Comparison of ENCODE assay signal across 8 cellular contexts in the genomic region with DNA sequence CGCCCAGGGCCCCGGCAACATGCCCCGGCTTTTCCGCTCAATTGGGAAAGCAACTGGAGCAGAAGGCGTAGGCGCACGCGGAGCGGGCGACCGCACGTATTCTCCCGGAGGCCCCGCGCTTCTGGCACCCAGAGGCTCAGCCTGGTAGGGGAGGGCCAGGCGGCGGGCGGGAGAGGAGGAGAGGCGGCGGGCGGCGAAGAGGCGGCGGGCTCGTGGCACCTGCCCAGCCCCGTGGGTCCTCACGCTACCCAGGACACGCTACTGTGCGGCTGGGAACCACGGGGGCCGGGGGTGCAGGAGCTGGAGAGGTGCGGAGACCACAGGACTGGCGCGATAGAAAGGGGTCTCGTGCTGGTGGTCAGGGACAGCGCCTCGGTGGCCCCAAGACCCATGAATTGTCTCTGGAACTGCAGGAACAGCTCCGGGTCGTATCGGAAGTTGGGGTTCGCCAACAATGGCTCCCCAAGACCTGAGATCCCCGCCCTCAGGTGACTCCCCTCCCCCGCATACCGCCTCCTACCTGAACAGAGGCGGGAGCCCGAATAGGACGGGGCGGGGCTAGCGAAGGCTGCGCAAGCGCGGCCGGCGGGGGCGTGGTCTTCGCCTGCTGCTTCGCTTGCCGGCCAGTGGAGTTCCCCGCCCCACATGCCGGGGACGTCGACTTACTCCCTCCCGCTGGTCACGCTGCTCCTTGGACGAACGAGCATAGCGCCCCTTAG. TPM values are rescaled to one million over a fixed set of nuclear protein-coding genes. Genes with fewer than 3 reads are reported as not detected.
DNase-seq lines count a peak whose midpoint lies in the region; ATAC-seq, FAIRE-seq and TF ChIP-seq lines count a peak whose summit lies in the region.

SLC37A4 (minus strand) TSS at position 549 of the 719 bp plus-strand sequence.

- H3K9me3 ChIP-seq in OCI-LY7 (ENCODE audit: low read length) (no peaks in the 10 kb centered on the region), endothelial cell of umbilical vein (replicated peaks; ENCODE audit: control insufficient read depth, insufficient read depth, low read length) (no peaks in the 10 kb centered on the region)

- H3K4me2 ChIP-seq in OCI-LY7 (ENCODE audit: low read length) (peak within 1 kb of the TSS; percentile 89), endothelial cell of umbilical vein (ENCODE audit: insufficient read depth, low read length) (peak within 1 kb of the TSS; percentile 65)

- CTCF ChIA-PET in OCI-LY7 (lab: Charles Lee; ENCODE audit: unreplicated experiment), result no interaction called here
- CTCF ChIA-PET in endothelial cell of umbilical vein (lab: Charles Lee), result interaction anchor here (2.2 kb wide), 1 partner anchor 11 kb away, joined by 11 read pairs; the partner anchor contains the start of genes RPS25 and TRAPPC4

- peaks cover 6% of the 10 kb centered on the region; the same call in 1 of the 2 replicates for H3K36me3 ChIP-seq in OCI-LY7 (ENCODE audit: insufficient read depth, low read length)
- peaks cover 0 to 6% of the 10 kb centered on the region in 2 experiments for H3K36me3 ChIP-seq in endothelial cell of umbilical vein (ENCODE audit: control insufficient read depth in 2 of 2, extremely low read depth in 1 of 2, insufficient read depth in 2 of 2, low read length in 2 of 2)

- H3K9ac ChIP-seq in endothelial cell of umbilical vein (replicated peaks; ENCODE audit: extremely low read depth, insufficient read depth, low read length), result peak within 1 kb of the TSS; percentile 31

- no peaks in the 10 kb centered on the region for H4K20me1 ChIP-seq in OCI-LY7 (ENCODE audit: insufficient read depth, low read length)
- H4K20me1 ChIP-seq in endothelial cell of umbilical vein (replicated peaks; ENCODE audit: control insufficient read depth, extremely low read depth, insufficient read depth, low read length), result no peaks in the 10 kb centered on the region

- dilution Hi-C loops in endothelial cell of umbilical vein (cut with MboI; ENCODE audit: extremely low pct_ligation_motif_present, low sequenced_read_pairs), result no loop called here

- TF ChIP-seq POLR2A in endothelial cell of umbilical vein (IDR thresholded peaks at IDR 0.05; ENCODE audit: low read depth, low read length), result peak; percentile 65

- TF ChIP-seq CTCF in D721Med (IDR thresholded peaks at IDR 0.05; ENCODE audit: insufficient read depth, missing control alignments) (peak; percentile 79), OCI-LY7 (conservative IDR thresholded peaks at IDR 0.05; ENCODE audit: low read length) (no peak), endothelial cell of umbilical vein (IDR thresholded peaks at IDR 0.05; ENCODE audit: extremely low read depth in 1 of 2, insufficient read depth in 1 of 2, low read depth in 1 of 2, low read length in 2 of 2) (peak in 1 of 2 donors; percentile 93)

- no peaks in the 10 kb centered on the region for H3K9me1 ChIP-seq in endothelial cell of umbilical vein (replicated peaks; ENCODE audit: control insufficient read depth, extremely low read depth, insufficient read depth, low read length)

- peak; percentile 73 for ATAC-seq in GM21526 (IDR thresholded peaks at IDR 0.05; ENCODE audit: low FRiP score, unreplicated experiment)

- H3K27me3 ChIP-seq in endothelial cell of umbilical vein (ENCODE audit: control insufficient read depth in 2 of 2, insufficient read depth in 2 of 2, low read length in 2 of 2), result no peaks in the 10 kb centered on the region

- no peaks in the 10 kb centered on the region for H3K9me2 ChIP-seq in OCI-LY7 (ENCODE audit: insufficient read depth, low read length)

- H3K4me3 ChIP-seq in OCI-LY7 (ENCODE audit: low read depth, low read length, poor library complexity, severe bottlenecking) (peak within 1 kb of the TSS; percentile 80), endothelial cell of umbilical vein (replicated peaks in 1 of 3; ENCODE audit: insufficient read depth in 1 of 3, low read depth in 1 of 3, low read length in 3 of 3) (peak within 1 kb of the TSS; percentile 55 to 86 (median 60))

- DNase-seq in D721Med (ENCODE audit: insufficient read length, low spot score) (peak; percentile 96), HuH-7.5 (ENCODE audit: low spot score) (peak; percentile 87), OCI-LY7 (ENCODE audit: low spot score) (peak; percentile 99), activated T-cell treated with anti-CD3 and anti-CD28 coated beads for 1 hour (ENCODE audit: low read depth) (peak; percentile 99), endothelial cell of umbilical vein (ENCODE audit: low read depth, low spot score) (peak; percentile 98), midbrain (lab: John Stamatoyannopoulos, UW) (peak; percentile 98)
- peak; percentile 98 to 99 for DNase-seq in stimulated activated CD8-positive, alpha-beta memory T cell treated with anti-CD3 and anti-CD28 coated beads, Interleukin-2, amount 100 ng/mL, for 1 hour (ENCODE audit: low read depth in 2 of 2)

- no TSS peak for BruUV-seq in OCI-LY7 (replicated peaks; lab: Mats Ljungman, UMichigan)
- BruUV-seq in endothelial cell of umbilical vein (replicated peaks; lab: Mats Ljungman, UMichigan), result TSS peak; percentile 31

- H3K79me2 ChIP-seq in OCI-LY7 (ENCODE audit: insufficient read depth, low read depth, low read length) (no peaks in the 10 kb centered on the region), endothelial cell of umbilical vein (ENCODE audit: control insufficient read depth, insufficient read depth, low read length) (no peaks in the 10 kb centered on the region)

- FAIRE-seq in D721Med (lab: Jason Lieb, UNC) (no peak), endothelial cell of umbilical vein (lab: Jason Lieb, UNC) (peak; percentile 98)

- H3K4me1 ChIP-seq in OCI-LY7 (ENCODE audit: insufficient read depth, low read length, poor library complexity, severe bottlenecking), result peaks cover 21% of the 10 kb centered on the region
- H3K4me1 ChIP-seq in endothelial cell of umbilical vein (ENCODE audit: control insufficient read depth, extremely low read depth, insufficient read depth, low read length), result peaks cover 5% of the 10 kb centered on the region

- intact Hi-C loops in OCI-LY7 (cut with micrococcal nuclease; ENCODE audit: unreplicated experiment) (loop anchor here (1.0 kb wide), 1 partner anchor 27 kb away; the partner anchor contains the start of gene HYOU1), endothelial cell of umbilical vein (cut with micrococcal nuclease) (loop anchor here (1.0 kb wide), 2 partner anchors 12 to 27 kb away; partner anchors contain the start of genes HYOU1, RPS25 and TRAPPC4)

- H3K27ac ChIP-seq in OCI-LY7 (ENCODE audit: low read depth, low read length, poor library complexity, severe bottlenecking), result peak within 1 kb of the TSS; percentile 4
- H3K27ac ChIP-seq in endothelial cell of umbilical vein (ENCODE audit: insufficient read depth, low read depth, low read length), result no peak within 1 kb of the TSS

- H2AFZ ChIP-seq in OCI-LY7 (ENCODE audit: low read length) (peak within 1 kb of the TSS; percentile 69; the same call in 1 of the 2 replicates), endothelial cell of umbilical vein (ENCODE audit: low read depth, low read length) (peak within 1 kb of the TSS; percentile 84)

- POLR2A ChIA-PET in OCI-LY7 (lab: Charles Lee), result interaction anchor here (1.0 to 1.6 kb wide), 3 partner anchors 15 to 229 kb away, joined by 3 to 6 read pairs (median 4); no protein-coding TSS in a partner anchor
- POLR2A ChIA-PET in endothelial cell of umbilical vein (lab: Charles Lee), result interaction anchor here (0.6 kb wide), 1 partner anchor 212 kb away, joined by 3 read pairs; no protein-coding TSS in a partner anchor

TF ChIP-seq in endothelial cell of umbilical vein, 7 proteins besides CTCF, POLR2A, EP300 and RAD21:
- peak; percentile 96 for TF ChIP-seq MAX (IDR thresholded peaks at IDR 0.05; ENCODE audit: insufficient read depth, insufficient read length)
- TF ChIP-seq EZH2 (IDR thresholded peaks at IDR 0.05; ENCODE audit: borderline replicate concordance, low read depth, low read length, severe bottlenecking), result no peak
- TF ChIP-seq MYC (IDR thresholded peaks at IDR 0.05; ENCODE audit: low read depth, low read length), result peak; percentile 68
- peak; percentile 63 for TF ChIP-seq POLR2AphosphoS5 (IDR thresholded peaks at IDR 0.05; ENCODE audit: insufficient read depth, low read depth, low read length)

RNA-seq across cellular contexts. Expression of gene SLC37A4, which starts in this region (rescaled TPM):
- 14.5 and 14.8 TPM in 2 replicates for total RNA-seq in OCI-LY7 (2014; rRNA removed; shearing (Covaris generic))
- total RNA-seq in OCI-LY7 (2022), result 16.6 and 20.5 TPM in 2 replicates
- total RNA-seq in endothelial cell of umbilical vein, result 19.9 and 21.5 TPM in 2 replicates
- 36.5 and 41.9 TPM in 2 replicates for polyA plus RNA-seq in endothelial cell of umbilical vein
- polyA plus RNA-seq in endothelial cell of umbilical vein (2011; cell fraction: cytosol; rRNA removed), result 27.4 and 27.8 TPM in 2 replicates
- polyA plus RNA-seq in endothelial cell of umbilical vein (2011; cell fraction: nucleus; rRNA removed), result 58.3 and 71.9 TPM in 2 replicates
- 15.8 and 17.6 TPM in 2 replicates for polyA plus RNA-seq in endothelial cell of umbilical vein (2012)
- 42.3 and 44.5 TPM in 2 replicates for polyA minus RNA-seq in endothelial cell of umbilical vein
- polyA minus RNA-seq in endothelial cell of umbilical vein (2011; cell fraction: cytosol; rRNA and poly(A)+ RNA removed), result 12.2 TPM
- polyA minus RNA-seq in endothelial cell of umbilical vein (2011; cell fraction: nucleus; rRNA and poly(A)+ RNA removed), result 8.3 and 10.9 TPM in 2 replicates
